In the genomic region with DNA sequence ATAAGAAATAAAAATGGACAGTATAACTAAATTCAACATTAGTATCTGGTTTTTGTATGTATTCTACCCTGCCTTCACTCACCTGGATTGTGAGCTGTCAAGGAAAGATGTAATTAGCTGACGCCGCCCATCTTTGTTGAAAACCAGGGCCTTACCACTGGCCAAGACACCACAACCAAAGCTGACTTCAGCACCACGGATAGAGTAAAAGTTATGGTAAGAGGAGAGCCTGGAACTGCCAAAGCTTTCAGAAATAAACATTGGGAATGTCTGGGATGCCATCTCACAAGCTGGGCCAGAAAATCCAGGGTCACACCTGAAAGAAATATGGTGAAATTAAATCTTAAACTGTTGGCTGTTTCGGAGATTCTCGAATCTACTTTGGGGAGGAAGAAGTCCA, we compare ENCODE assay signal across 21 cellular contexts.
DNase-seq lines count a peak whose midpoint lies in the region; FAIRE-seq and TF ChIP-seq lines count a peak whose summit lies in the region.
"Had no signal": no experiment of that assay in that cellular context is flagged by ENCODE, and none has a peak within 500 bp of the region (broad histone marks: within the 10 kb centered on the region; RNA-seq: fewer than 3 reads in every experiment).

No MANE protein-coding gene starts in this region.

- H3K9me3 Mint-ChIP-seq in activated T-helper 2 cell treated with anti-CD3 and anti-CD28 coated beads, Interferon-gamma antibody, Interleukin-2, Interleukin-4, amounts not matched to agents 10 μg/mL and 5 μg/mL and 100 μg/mL, durations not matched to agents 14 hours and 24 hours and 36 hours = no peaks in the 10 kb centered on the region
- H3K9me3 Mint-ChIP-seq: activated naive CD8-positive, alpha-beta T cell treated with anti-CD3 and anti-CD28 coated beads, Interleukin-2, amount 10 ng/mL, durations not matched to agents 7 days and 5 days; naive B cell had no signal

- intact Hi-C loops in activated T-helper 2 cell treated with anti-CD3 and anti-CD28 coated beads, Interferon-gamma antibody, Interleukin-2, Interleukin-4, amounts not matched to agents 10 μg/mL and 5 μg/mL and 100 μg/mL, durations not matched to agents 14 hours and 24 hours and 36 hours (cut with micrococcal nuclease) = no loop called here

- no peaks in the 10 kb centered on the region for H3K4me1 Mint-ChIP-seq in activated T-helper 2 cell treated with anti-CD3 and anti-CD28 coated beads, Interferon-gamma antibody, Interleukin-2, Interleukin-4, amounts not matched to agents 10 μg/mL and 5 μg/mL and 100 μg/mL, durations not matched to agents 14 hours and 24 hours and 36 hours (ENCODE audit: low read depth)
- H3K4me1 Mint-ChIP-seq: activated naive CD8-positive, alpha-beta T cell treated with anti-CD3 and anti-CD28 coated beads, Interleukin-2, amount 10 ng/mL, durations not matched to agents 7 days and 5 days; CD4-positive, alpha-beta memory T cell; naive B cell had no signal

- H3K36me3 Mint-ChIP-seq in activated T-helper 2 cell treated with anti-CD3 and anti-CD28 coated beads, Interferon-gamma antibody, Interleukin-2, Interleukin-4, amounts not matched to agents 10 μg/mL and 5 μg/mL and 100 μg/mL, durations not matched to agents 14 hours and 24 hours and 36 hours (ENCODE audit: low read depth) = no peaks in the 10 kb centered on the region
- H3K36me3 Mint-ChIP-seq: activated naive CD8-positive, alpha-beta T cell treated with anti-CD3 and anti-CD28 coated beads, Interleukin-2, amount 10 ng/mL, durations not matched to agents 7 days and 5 days; CD4-positive, alpha-beta memory T cell; naive B cell had no signal

- H3K27me3 Mint-ChIP-seq in activated T-helper 2 cell treated with anti-CD3 and anti-CD28 coated beads, Interferon-gamma antibody, Interleukin-2, Interleukin-4, amounts not matched to agents 10 μg/mL and 5 μg/mL and 100 μg/mL, durations not matched to agents 14 hours and 24 hours and 36 hours (ENCODE audit: low read depth) = no peaks in the 10 kb centered on the region
- H3K27me3 Mint-ChIP-seq: activated naive CD8-positive, alpha-beta T cell treated with anti-CD3 and anti-CD28 coated beads, Interleukin-2, amount 10 ng/mL, durations not matched to agents 7 days and 5 days had no signal

- no peak for FAIRE-seq in D721Med (lab: Jason Lieb, UNC)
- FAIRE-seq: A204.1, G401.6 had no signal

- H3K4me3 Mint-ChIP-seq in activated T-helper 2 cell treated with anti-CD3 and anti-CD28 coated beads, Interferon-gamma antibody, Interleukin-2, Interleukin-4, amounts not matched to agents 10 μg/mL and 5 μg/mL and 100 μg/mL, durations not matched to agents 14 hours and 24 hours and 36 hours (ENCODE audit: low read depth) = no peak overlapping the region
- H3K4me3 Mint-ChIP-seq: activated CD4-positive, alpha-beta T cell treated with anti-CD3 and anti-CD28 coated beads for 36 hours; activated naive CD8-positive, alpha-beta T cell treated with anti-CD3 and anti-CD28 coated beads, Interleukin-2, amount 10 ng/mL, durations not matched to agents 7 days and 5 days; CD4-positive, alpha-beta memory T cell; naive B cell had no signal

- H3K4me3 ChIP-seq in fibroblast of the aortic adventitia (ENCODE audit: low read depth, low read length) = no peak overlapping the region
- H3K4me3 ChIP-seq: left ventricle myocardium inferior, thoracic aorta had no signal

- DNase-seq in A172 (ENCODE audit: low spot score) = peak; percentile 58
- DNase-seq in HT-29 (ENCODE audit: low spot score) = peak; percentile 51
- DNase-seq in amniotic epithelial cell (ENCODE audit: low read depth) = peak; percentile 31
- peak; percentile 47 for DNase-seq in fibroblast of the aortic adventitia (ENCODE audit: low read depth)
- no peak for DNase-seq in activated T-helper 2 cell treated with anti-CD3 and anti-CD28 coated beads, Interferon-gamma antibody, Interleukin-2, Interleukin-4, amounts not matched to agents 10 μg/mL and 5 μg/mL and 100 μg/mL, durations not matched to agents 14 hours and 24 hours and 36 hours (ENCODE audit: low spot score)
- no peak for DNase-seq in stimulated activated CD4-positive, alpha-beta T cell treated with anti-CD3 and anti-CD28 coated beads, Interleukin-2, amount 100 ng/mL, for 24 hours
- no peak for DNase-seq in D721Med (ENCODE audit: insufficient read length, low spot score)
- DNase-seq in T-helper 9 cell = no peak
- DNase-seq: activated CD4-positive, alpha-beta T cell treated with anti-CD3 and anti-CD28 coated beads for 36 hours; activated naive CD8-positive, alpha-beta T cell treated with anti-CD3 and anti-CD28 coated beads, Interleukin-2, amount 10 ng/mL, durations not matched to agents 7 days and 5 days; activated T-cell treated with anti-CD3 and anti-CD28 coated beads for 4 hours; CD4-positive, alpha-beta memory T cell; Kasumi-1; left ventricle myocardium inferior; naive B cell; NCI-H2081; NCI-H774; T-helper 2 cell had no signal

- no peak overlapping the region for H3K27ac Mint-ChIP-seq in activated T-helper 2 cell treated with anti-CD3 and anti-CD28 coated beads, Interferon-gamma antibody, Interleukin-2, Interleukin-4, amounts not matched to agents 10 μg/mL and 5 μg/mL and 100 μg/mL, durations not matched to agents 14 hours and 24 hours and 36 hours
- H3K27ac Mint-ChIP-seq: activated CD4-positive, alpha-beta T cell treated with anti-CD3 and anti-CD28 coated beads for 36 hours; activated naive CD8-positive, alpha-beta T cell treated with anti-CD3 and anti-CD28 coated beads, Interleukin-2, amount 10 ng/mL, durations not matched to agents 7 days and 5 days; CD4-positive, alpha-beta memory T cell; naive B cell had no signal

- TF ChIP-seq CTCF in fibroblast of the aortic adventitia (IDR thresholded peaks at IDR 0.05; ENCODE audit: insufficient read depth, low read length) (no peak), D721Med (IDR thresholded peaks at IDR 0.05; ENCODE audit: insufficient read depth, missing control alignments) (no peak)

Comparison
In these comparisons a context has a peak if more than half of its experiments do, and no peak if none do; other contexts are left out.
1. DNase-seq: peak in A172 (single experiment), HT-29 (single experiment), amniotic epithelial cell (single experiment) and fibroblast of the aortic adventitia (single experiment); none in activated T-helper 2 cell treated with anti-CD3 and anti-CD28 coated beads, Interferon-gamma antibody, Interleukin-2, Interleukin-4, amounts not matched to agents 10 μg/mL and 5 μg/mL and 100 μg/mL, durations not matched to agents 14 hours and 24 hours and 36 hours (single experiment), stimulated activated CD4-positive, alpha-beta T cell treated with anti-CD3 and anti-CD28 coated beads, Interleukin-2, amount 100 ng/mL, for 24 hours (0 of 2), D721Med (single experiment) and T-helper 9 cell (single experiment).